In the genomic region with DNA sequence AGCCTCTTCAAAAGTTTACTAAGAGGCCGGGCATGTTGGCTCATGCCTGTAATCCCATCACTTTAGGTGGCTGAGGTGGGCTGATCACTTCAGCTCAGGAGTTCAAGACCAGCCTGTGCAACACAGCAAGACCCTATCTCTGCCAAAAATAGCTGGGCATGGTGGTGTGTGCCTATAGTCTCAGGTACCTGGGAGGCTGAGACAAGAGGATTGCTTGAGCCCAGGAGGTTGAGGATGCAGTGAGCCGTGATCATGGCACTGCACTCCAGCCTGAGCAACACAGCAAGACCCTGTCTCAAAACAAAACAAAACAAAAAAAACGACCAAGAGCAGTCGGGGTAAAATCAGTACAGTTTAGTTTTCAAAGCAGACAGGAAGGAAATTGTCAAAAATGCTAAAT, we compare ENCODE assay signal across 1 cellular context.
TF ChIP-seq lines count a peak whose summit lies in the region.

No MANE protein-coding gene starts in this region.

TF ChIP-seq in HEK293, 187 proteins besides CTCF, POLR2A, EP300 and RAD21:
- TF ChIP-seq, protein P1, sequence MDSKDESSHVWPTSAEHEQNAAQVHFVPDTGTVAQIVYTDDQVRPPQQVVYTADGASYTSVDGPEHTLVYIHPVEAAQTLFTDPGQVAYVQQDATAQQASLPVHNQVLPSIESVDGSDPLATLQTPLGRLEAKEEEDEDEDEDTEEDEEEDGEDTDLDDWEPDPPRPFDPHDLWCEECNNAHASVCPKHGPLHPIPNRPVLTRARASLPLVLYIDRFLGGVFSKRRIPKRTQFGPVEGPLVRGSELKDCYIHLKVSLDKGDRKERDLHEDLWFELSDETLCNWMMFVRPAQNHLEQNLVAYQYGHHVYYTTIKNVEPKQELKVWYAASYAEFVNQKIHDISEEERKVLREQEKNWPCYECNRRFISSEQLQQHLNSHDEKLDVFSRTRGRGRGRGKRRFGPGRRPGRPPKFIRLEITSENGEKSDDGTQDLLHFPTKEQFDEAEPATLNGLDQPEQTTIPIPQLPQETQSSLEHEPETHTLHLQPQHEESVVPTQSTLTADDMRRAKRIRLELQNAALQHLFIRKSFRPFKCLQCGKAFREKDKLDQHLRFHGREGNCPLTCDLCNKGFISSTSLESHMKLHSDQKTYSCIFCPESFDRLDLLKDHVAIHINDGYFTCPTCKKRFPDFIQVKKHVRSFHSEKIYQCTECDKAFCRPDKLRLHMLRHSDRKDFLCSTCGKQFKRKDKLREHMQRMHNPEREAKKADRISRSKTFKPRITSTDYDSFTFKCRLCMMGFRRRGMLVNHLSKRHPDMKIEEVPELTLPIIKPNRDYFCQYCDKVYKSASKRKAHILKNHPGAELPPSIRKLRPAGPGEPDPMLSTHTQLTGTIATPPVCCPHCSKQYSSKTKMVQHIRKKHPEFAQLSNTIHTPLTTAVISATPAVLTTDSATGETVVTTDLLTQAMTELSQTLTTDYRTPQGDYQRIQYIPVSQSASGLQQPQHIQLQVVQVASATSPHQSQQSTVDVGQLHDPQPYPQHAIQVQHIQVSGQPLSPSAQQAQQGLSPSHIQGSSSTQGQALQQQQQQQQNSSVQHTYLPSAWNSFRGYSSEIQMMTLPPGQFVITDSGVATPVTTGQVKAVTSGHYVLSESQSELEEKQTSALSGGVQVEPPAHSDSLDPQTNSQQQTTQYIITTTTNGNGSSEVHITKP (tag by site-specific recombination; IDR thresholded peaks at IDR 0.05), result no peak
- TF ChIP-seq ZFHX2 (tag by site-specific recombination; conservative IDR thresholded peaks at IDR 0.05) (no peak), ZNF121 (tag by site-specific recombination; IDR thresholded peaks at IDR 0.05) (peak; percentile 93), ZBTB7A (tag by site-specific recombination; IDR thresholded peaks at IDR 0.05; ENCODE audit: low read depth) (no peak), SCRT1 (tag by site-specific recombination; IDR thresholded peaks at IDR 0.05; ENCODE audit: borderline replicate concordance) (no peak)
- TF ChIP-seq, protein P2, sequence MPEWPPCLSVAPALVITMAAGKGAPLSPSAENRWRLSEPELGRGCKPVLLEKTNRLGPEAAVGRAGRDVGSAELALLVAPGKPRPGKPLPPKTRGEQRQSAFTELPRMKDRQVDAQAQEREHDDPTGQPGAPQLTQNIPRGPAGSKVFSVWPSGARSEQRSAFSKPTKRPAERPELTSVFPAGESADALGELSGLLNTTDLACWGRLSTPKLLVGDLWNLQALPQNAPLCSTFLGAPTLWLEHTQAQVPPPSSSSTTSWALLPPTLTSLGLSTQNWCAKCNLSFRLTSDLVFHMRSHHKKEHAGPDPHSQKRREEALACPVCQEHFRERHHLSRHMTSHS (tag by site-specific recombination; IDR thresholded peaks at IDR 0.05), result no peak
